Comparison of ENCODE assay signal across 23 cellular contexts in the genomic region with DNA sequence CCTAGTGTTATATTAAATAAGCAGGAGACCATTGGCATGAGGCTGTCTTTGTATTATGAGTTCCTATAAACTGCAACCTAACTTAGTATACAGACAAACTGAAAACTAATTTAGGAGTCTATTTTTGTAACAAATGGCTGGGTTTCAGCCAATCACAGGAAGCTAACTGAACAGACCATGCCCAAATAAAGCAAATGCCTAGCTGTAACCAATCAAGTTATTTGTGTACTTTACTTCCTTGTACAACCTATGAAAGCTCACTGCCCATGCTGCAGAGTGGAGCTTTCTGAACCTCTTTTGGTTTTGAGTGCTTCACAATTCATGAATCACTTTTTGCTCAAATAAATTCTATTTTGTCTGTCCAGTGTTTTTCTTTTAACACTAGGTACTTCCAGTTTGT. TPM values are rescaled to one million over a fixed set of nuclear protein-coding genes. Genes with fewer than 3 reads are reported as not detected.
"Had no signal": no experiment of that assay in that cellular context is flagged by ENCODE, and none has a peak within 500 bp of the region (broad histone marks: within the 10 kb centered on the region; RNA-seq: fewer than 3 reads in every experiment).

No MANE protein-coding gene starts in this region.

- H3K4me2 ChIP-seq: hepatocyte had no signal

- H3K79me2 ChIP-seq: hepatocyte had no signal

- H3K36me3 ChIP-seq: adrenal gland, ascending aorta, brain microvascular endothelial cell, neutrophil, ovary, prostate gland, upper lobe of right lung had no signal

- H3K27me3 ChIP-seq: adrenal gland, ascending aorta, brain microvascular endothelial cell, hepatocyte, ovary, upper lobe of right lung had no signal

- H3K4me3 ChIP-seq: adrenal gland, ascending aorta, hepatocyte, ovary, prostate gland, upper lobe of right lung had no signal

- H3K4me1 ChIP-seq: adrenal gland, prostate gland, upper lobe of right lung had no signal

- ATAC-seq: activated CD8-positive, alpha-beta T cell treated with anti-CD3 and anti-CD28 coated beads, Interleukin-2, amount 10 ng/mL, durations not matched to agents 7 days and 5 days; left ventricle myocardium superior; upper lobe of right lung had no signal

- H2AFZ ChIP-seq: hepatocyte had no signal

- H3K27ac ChIP-seq: adrenal gland, brain microvascular endothelial cell, hepatocyte, neutrophil, ovary, prostate gland, upper lobe of right lung, VCaP had no signal

- DNase-seq: activated CD4-positive, alpha-beta T cell treated with anti-CD3 and anti-CD28 coated beads, Interleukin-2, amount 50 U/mL, for 1 hour; activated CD8-positive, alpha-beta T cell treated with anti-CD3 and anti-CD28 coated beads, Interleukin-2, amount 10 ng/mL, durations not matched to agents 7 days and 5 days; activated naive CD4-positive, alpha-beta T cell; adrenal gland; brain microvascular endothelial cell; caudate nucleus; dermis blood vessel endothelial cell; effector CD8-positive, alpha-beta T cell; glutamatergic neuron; kidney glomerular epithelial cell; left ventricle myocardium superior; mammary epithelial cell; ovary; stimulated activated CD4-positive, alpha-beta T cell treated with anti-CD3 and anti-CD28 coated beads, Interleukin-2, amount 100 ng/mL, for 48 hours; stimulated activated naive CD4-positive, alpha-beta T cell treated with Interleukin-2 at 50 U/mL for 16 hours; upper lobe of right lung had no signal

- H3K9me3 ChIP-seq: adrenal gland, ascending aorta, neutrophil, ovary, prostate gland, upper lobe of right lung had no signal

RNA-seq across cellular contexts. Expression of a gene that starts 41.6 kb away (rescaled TPM):
- total RNA-seq: activated CD8-positive, alpha-beta T cell treated with anti-CD3 and anti-CD28 coated beads, Interleukin-2, amount 10 ng/mL, durations not matched to agents 7 days and 5 days; activated T-helper 2 cell treated with anti-CD3 and anti-CD28 coated beads, Interferon-gamma antibody, Interleukin-2, Interleukin-4, amounts not matched to agents 10 μg/mL and 5 μg/mL and 100 μg/mL, durations not matched to agents 14 hours and 24 hours and 36 hours; adrenal gland; ascending aorta; dermis blood vessel endothelial cell; left ventricle myocardium superior; mammary epithelial cell; T-helper 2 cell treated with Interferon-gamma antibody and Interleukin-4, amounts not matched to agents 100 ng/mL and 5 ng/mL, for 36 hours; upper lobe of right lung had no signal
